ENCODE assay signal across 6 cellular contexts in the genomic region with DNA sequence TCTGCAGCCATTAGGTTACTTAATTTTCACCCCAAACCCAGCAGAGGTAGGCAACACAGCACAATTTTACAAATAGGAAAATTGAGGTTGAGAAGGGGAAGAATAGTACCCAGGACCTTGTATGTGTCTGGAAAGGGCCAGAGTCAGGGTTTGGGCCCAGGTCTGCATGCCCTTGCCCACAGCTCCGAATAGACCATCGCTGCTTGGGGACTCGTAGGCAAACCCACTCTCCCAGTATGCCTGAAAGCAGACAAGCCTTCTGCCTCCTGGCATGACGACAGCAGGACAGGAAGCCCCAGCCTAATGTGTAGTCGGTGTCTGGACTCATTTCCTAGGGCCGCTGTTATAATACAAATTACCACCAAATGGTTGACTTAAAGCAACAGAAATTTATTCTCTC.
"Had no signal": no experiment of that assay in that cellular context is flagged by ENCODE, and none has a peak within 500 bp of the region (broad histone marks: within the 10 kb centered on the region; RNA-seq: fewer than 3 reads in every experiment).

No MANE protein-coding gene starts in this region.

- DNase-seq: IMR-90, KBM-7 had no signal

- ATAC-seq: HepG2, K562 had no signal

- H3K27ac ChIP-seq: HL-60 had no signal

- FAIRE-seq: HepG2, HTR-8/SVneo, K562 had no signal

- H3K4me3 ChIP-seq: K562 had no signal
